In the genomic region with DNA sequence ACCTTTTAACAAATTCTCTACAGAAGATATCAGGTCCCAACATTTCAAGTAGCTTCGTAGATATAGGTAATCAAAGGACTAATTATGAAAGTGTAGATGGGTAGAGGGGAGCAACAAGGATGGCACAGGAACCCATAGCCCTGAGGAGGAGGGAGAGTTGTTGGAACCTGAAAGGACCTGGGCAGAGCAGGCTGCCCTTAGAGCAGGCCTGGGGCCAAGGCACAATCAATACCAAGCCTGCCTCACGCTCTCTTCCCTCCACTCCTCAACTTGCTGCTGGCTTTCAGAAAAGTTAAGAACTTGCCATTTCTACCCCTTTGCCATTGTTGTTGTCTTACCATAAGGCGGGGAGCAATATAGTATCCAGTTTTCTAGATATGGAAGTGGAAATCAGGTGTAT, we compare ENCODE assay signal across 10 cellular contexts. TPM values are rescaled to one million over a fixed set of nuclear protein-coding genes. Genes with fewer than 3 reads are reported as not detected.
"Had no signal": no experiment of that assay in that cellular context is flagged by ENCODE, and none has a peak within 500 bp of the region (broad histone marks: within the 10 kb centered on the region; RNA-seq: fewer than 3 reads in every experiment).

No MANE protein-coding gene starts in this region.

- H3K4me2 ChIP-seq: KMS-11 had no signal

- FAIRE-seq: HTR-8/SVneo, K562 had no signal

- H3K4me3 ChIP-seq: K562 had no signal

- DNase-seq: IMR-90, KBM-7, KG1 had no signal

- ATAC-seq: K562 had no signal

- H3K27ac ChIP-seq: HL-60, KMS-11 had no signal

- H3K9ac ChIP-seq: KMS-11 had no signal

RNA-seq across cellular contexts. Expression of a gene that starts 10.1 kb away (rescaled TPM):
- total RNA-seq: HT-29, HT1080, IMR-90, K562 had no signal
- polyA plus RNA-seq: IgD-negative memory B cell, IMR-90, K562 had no signal
